Comparison of ENCODE assay signal across 11 cellular contexts in the genomic region with DNA sequence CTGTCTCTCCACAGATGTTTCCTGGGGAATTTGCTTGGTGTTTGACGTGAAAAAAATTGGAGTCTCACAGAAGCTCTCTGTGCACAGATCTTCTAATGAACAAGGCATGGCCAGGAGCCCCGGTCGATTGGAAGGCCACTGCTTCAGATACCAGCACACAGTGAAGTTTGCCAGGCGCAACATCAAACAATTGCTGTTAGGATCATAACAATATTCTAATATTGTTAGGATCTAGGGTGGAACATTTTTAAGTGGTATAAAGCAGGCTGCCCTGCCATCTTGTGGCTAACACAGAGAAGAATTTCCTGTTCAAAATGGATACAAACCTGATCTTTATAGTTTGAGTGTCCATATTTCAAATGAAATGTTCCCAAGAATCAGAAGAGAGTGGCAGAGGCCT.
A peak's percentile ranks its signal among the peaks of the same experiment; 100 is the strongest.
DNase-seq lines count a peak whose midpoint lies in the region; ATAC-seq, FAIRE-seq and TF ChIP-seq lines count a peak whose summit lies in the region.
"Had no signal": no experiment of that assay in that cellular context is flagged by ENCODE, and none has a peak within 500 bp of the region (broad histone marks: within the 10 kb centered on the region; RNA-seq: fewer than 3 reads in every experiment).

No MANE protein-coding gene starts in this region.

- no peaks in the 10 kb centered on the region for H3K36me3 ChIP-seq in ACC112 (ENCODE audit: insufficient read depth, low read length)
- H3K36me3 ChIP-seq in adrenal gland (replicated peaks in 1 of 2) = no peaks in the 10 kb centered on the region
- no peaks in the 10 kb centered on the region for H3K36me3 ChIP-seq in HepG2 (replicated peaks in 1 of 2; ENCODE audit: control insufficient read depth in 1 of 2, insufficient read depth in 2 of 2, low read length in 2 of 2)
- H3K36me3 ChIP-seq: tibial artery had no signal

- H3K36me3 Mint-ChIP-seq in CD14-positive monocyte = no peaks in the 10 kb centered on the region

- H3K27ac Mint-ChIP-seq in CD14-positive monocyte = no peak overlapping the region

- H3K79me2 ChIP-seq in ACC112 (ENCODE audit: control insufficient read depth, insufficient read depth, low read length, unreplicated experiment) = no peaks in the 10 kb centered on the region
- H3K79me2 ChIP-seq in HepG2 (ENCODE audit: insufficient read depth, low read length) = no peaks in the 10 kb centered on the region

- no TSS peak for BruUV-seq in HepG2 (replicated peaks; lab: Mats Ljungman, UMichigan)

- H3K4me3 Mint-ChIP-seq in CD14-positive monocyte = no peak overlapping the region

- POLR2A ChIA-PET in HepG2 (lab: Yijun Ruan, JAX) = no interaction called here

- peaks cover 0 to 6% (median 2%) of the 10 kb centered on the region in 7 donors for H3K9me3 Mint-ChIP-seq in CD14-positive monocyte

- CTCF ChIA-PET in HepG2 (lab: Yijun Ruan, JAX; ENCODE audit: low intra/inter-chr PET ratio, low total read pairs) = no interaction called here

- FAIRE-seq in HepG2 (lab: Jason Lieb, UNC) (no peak), GM12892 (lab: Jason Lieb, UNC) (no peak)
- FAIRE-seq: K562 had no signal

- H4K20me1 ChIP-seq in HepG2 (ENCODE audit: insufficient read depth, low read length) = no peaks in the 10 kb centered on the region

- peak; percentile 12 for DNase-seq in HPDE6-E6E7 (ENCODE audit: extremely low spot score)
- no peak for DNase-seq in adrenal gland
- no peak for DNase-seq in HepG2 (ENCODE audit: low spot score)
- DNase-seq in GM12892 (ENCODE audit: insufficient read length) = no peak
- DNase-seq in iPS-NIHi11 (ENCODE audit: low spot score) = no peak
- DNase-seq in CD14-positive monocyte (ENCODE audit: low spot score) = no peak
- DNase-seq: activated CD4-positive, alpha-beta T cell treated with anti-CD3 and anti-CD28 coated beads for 4 hours; tibial artery had no signal

- H3K27me3 Mint-ChIP-seq in CD14-positive monocyte (ENCODE audit: low read depth in 3 of 3) = no peaks in the 10 kb centered on the region

- TF ChIP-seq POLR2A in adrenal gland (IDR thresholded peaks at IDR 0.05) (no peak), HepG2 (IDR thresholded peaks at IDR 0.05; ENCODE audit: insufficient read depth in 1 of 2, low read depth in 2 of 2, low read length in 2 of 2) (no peak), GM12892 (IDR thresholded peaks at IDR 0.05; ENCODE audit: low read depth, low read length) (no peak)

- intact Hi-C loops in adrenal gland (cut with DNase I) (no loop called here), HepG2 (cut with micrococcal nuclease; ENCODE audit: unreplicated experiment) (no loop called here), CD14-positive monocyte (cut with micrococcal nuclease) (no loop called here)

- in situ Hi-C loops in HepG2 (cut with HindIII; ENCODE audit: extremely low pct_ligation_motif_present, low pct_unique_long_range_greater_than_20kb) = no loop called here

- H3K4me1 ChIP-seq in ACC112 (ENCODE audit: control insufficient read depth, insufficient read depth, low read length, unreplicated experiment) = no peaks in the 10 kb centered on the region
- no peaks in the 10 kb centered on the region for H3K4me1 ChIP-seq in adrenal gland (replicated peaks in 1 of 2)
- H3K4me1 ChIP-seq in HepG2 (ENCODE audit: insufficient read depth, low read length) = no peaks in the 10 kb centered on the region
- H3K4me1 ChIP-seq: tibial artery had no signal

- TF ChIP-seq CTCF in adrenal gland (IDR thresholded peaks at IDR 0.05) (peak in 4 of 6 experiments; percentile 9 to 32 (median 15)), HepG2 (CRISPR knock-in tag; IDR thresholded peaks at IDR 0.05) (0 out of 2 replicates have a peak, but pooled peaks have one; percentile 20), CD14-positive monocyte (IDR thresholded peaks at IDR 0.05) (no peak)

- H3K9me3 ChIP-seq in adrenal gland (replicated peaks in 1 of 3) (no peaks in the 10 kb centered on the region), HepG2 (ENCODE audit: low read length) (peaks cover 34% of the 10 kb centered on the region)
- H3K9me3 ChIP-seq: tibial artery had no signal

- no peak for TF ChIP-seq RAD21 in HepG2 (CRISPR knock-in tag; IDR thresholded peaks at IDR 0.05)

- 54 to 63% (median 60%) methylated on average over 4 of the region's 4 CpGs for WGBS in adrenal gland, 4 donors
- 30% methylated on average over 4 of the region's 4 CpGs for whole genome bisulfite sequencing in HepG2 (ENCODE audit: low lambda C conversion rate)

- H3K4me2 ChIP-seq in HepG2 (ENCODE audit: low read depth, low read length) = no peak overlapping the region

- ATAC-seq in HepG2 (peak; percentile 48; the same call in 2 of the 3 replicates), GM21360 (IDR thresholded peaks at IDR 0.05; ENCODE audit: unreplicated experiment) (no peak)
- ATAC-seq: K562 had no signal

- H2AFZ ChIP-seq in ACC112 (ENCODE audit: low read length, unreplicated experiment) (peak overlapping the region; percentile 0), HepG2 (ENCODE audit: low read length) (no peak overlapping the region)

- H3K4me3 ChIP-seq in ACC112 (ENCODE audit: low read depth, low read length) (no peak overlapping the region), adrenal gland (no peak overlapping the region), HepG2 (replicated peaks in 1 of 3; ENCODE audit: insufficient read depth in 1 of 3, low read depth in 2 of 3, low read length in 3 of 3) (no peak overlapping the region)
- H3K4me3 ChIP-seq: K562, tibial artery had no signal

- no peak overlapping the region for H3K27ac ChIP-seq in ACC112 (ENCODE audit: low read depth, low read length)
- H3K27ac ChIP-seq in adrenal gland = no peak overlapping the region
- no peak overlapping the region for H3K27ac ChIP-seq in HepG2 (ENCODE audit: extremely low read length, insufficient read depth, low read length)
- H3K27ac ChIP-seq: tibial artery had no signal

- H3K4me1 Mint-ChIP-seq in CD14-positive monocyte = no peaks in the 10 kb centered on the region

- no peak overlapping the region for H3K9ac ChIP-seq in HepG2 (ENCODE audit: insufficient read depth, low read depth, low read length)

- no peaks in the 10 kb centered on the region for H3K27me3 ChIP-seq in ACC112 (ENCODE audit: insufficient read depth, low read length)
- H3K27me3 ChIP-seq in adrenal gland = no peaks in the 10 kb centered on the region
- H3K27me3 ChIP-seq in HepG2 (ENCODE audit: control insufficient read depth in 1 of 2, insufficient read depth in 2 of 2, low read length in 2 of 2) = no peaks in the 10 kb centered on the region
- H3K27me3 ChIP-seq: tibial artery had no signal

- TF ChIP-seq EP300 in HepG2 (IDR thresholded peaks at IDR 0.05; ENCODE audit: low read depth in 2 of 2, low read length in 2 of 2) = no peak
- TF ChIP-seq EP300 in HepG2 (CRISPR knock-in tag; IDR thresholded peaks at IDR 0.05; ENCODE audit: borderline replicate concordance) = no peak

TF ChIP-seq in HepG2, 621 proteins besides CTCF, POLR2A, EP300 and RAD21 (continues in another document):
- TF ChIP-seq TAF15 (IDR thresholded peaks at IDR 0.05; ENCODE audit: low read depth, low read length, poor library complexity, severe bottlenecking) = no peak
- TF ChIP-seq ZZZ3 (CRISPR knock-in tag; IDR thresholded peaks at IDR 0.05; ENCODE audit: borderline replicate concordance) = no peak
- TF ChIP-seq, protein P1, sequence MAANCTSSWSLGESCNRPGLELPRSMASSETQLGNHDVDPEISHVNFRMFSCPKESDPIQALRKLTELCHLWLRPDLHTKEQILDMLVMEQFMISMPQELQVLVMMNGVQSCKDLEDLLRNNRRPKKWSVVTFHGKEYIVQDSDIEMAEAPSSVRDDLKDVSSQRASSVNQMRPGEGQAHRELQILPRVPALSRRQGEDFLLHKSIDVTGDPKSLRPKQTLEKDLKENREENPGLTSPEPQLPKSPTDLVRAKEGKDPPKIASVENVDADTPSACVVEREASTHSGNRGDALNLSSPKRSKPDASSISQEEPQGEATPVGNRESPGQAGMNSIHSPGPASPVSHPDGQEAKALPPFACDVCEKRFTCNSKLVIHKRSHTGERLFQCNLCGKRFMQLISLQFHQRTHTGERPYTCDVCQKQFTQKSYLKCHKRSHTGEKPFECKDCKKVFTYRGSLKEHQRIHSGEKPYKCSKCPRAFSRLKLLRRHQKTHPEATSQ (CRISPR knock-in tag; IDR thresholded peaks at IDR 0.05; ENCODE audit: borderline replicate concordance) = no peak
- no peak for TF ChIP-seq ZNF709 (CRISPR knock-in tag; IDR thresholded peaks at IDR 0.05)
- TF ChIP-seq HNRNPH1 (optimal IDR thresholded peaks at IDR 0.05; ENCODE audit: low read depth, low read length) = no peak
- TF ChIP-seq ZNF83 (CRISPR knock-in tag; IDR thresholded peaks at IDR 0.05; ENCODE audit: borderline replicate concordance) = no peak
- TF ChIP-seq, protein P2, sequence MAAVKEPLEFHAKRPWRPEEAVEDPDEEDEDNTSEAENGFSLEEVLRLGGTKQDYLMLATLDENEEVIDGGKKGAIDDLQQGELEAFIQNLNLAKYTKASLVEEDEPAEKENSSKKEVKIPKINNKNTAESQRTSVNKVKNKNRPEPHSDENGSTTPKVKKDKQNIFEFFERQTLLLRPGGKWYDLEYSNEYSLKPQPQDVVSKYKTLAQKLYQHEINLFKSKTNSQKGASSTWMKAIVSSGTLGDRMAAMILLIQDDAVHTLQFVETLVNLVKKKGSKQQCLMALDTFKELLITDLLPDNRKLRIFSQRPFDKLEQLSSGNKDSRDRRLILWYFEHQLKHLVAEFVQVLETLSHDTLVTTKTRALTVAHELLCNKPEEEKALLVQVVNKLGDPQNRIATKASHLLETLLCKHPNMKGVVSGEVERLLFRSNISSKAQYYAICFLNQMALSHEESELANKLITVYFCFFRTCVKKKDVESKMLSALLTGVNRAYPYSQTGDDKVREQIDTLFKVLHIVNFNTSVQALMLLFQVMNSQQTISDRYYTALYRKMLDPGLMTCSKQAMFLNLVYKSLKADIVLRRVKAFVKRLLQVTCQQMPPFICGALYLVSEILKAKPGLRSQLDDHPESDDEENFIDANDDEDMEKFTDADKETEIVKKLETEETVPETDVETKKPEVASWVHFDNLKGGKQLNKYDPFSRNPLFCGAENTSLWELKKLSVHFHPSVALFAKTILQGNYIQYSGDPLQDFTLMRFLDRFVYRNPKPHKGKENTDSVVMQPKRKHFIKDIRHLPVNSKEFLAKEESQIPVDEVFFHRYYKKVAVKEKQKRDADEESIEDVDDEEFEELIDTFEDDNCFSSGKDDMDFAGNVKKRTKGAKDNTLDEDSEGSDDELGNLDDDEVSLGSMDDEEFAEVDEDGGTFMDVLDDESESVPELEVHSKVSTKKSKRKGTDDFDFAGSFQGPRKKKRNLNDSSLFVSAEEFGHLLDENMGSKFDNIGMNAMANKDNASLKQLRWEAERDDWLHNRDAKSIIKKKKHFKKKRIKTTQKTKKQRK (IDR thresholded peaks at IDR 0.05; ENCODE audit: low read length) = no peak
- TF ChIP-seq, protein P3, sequence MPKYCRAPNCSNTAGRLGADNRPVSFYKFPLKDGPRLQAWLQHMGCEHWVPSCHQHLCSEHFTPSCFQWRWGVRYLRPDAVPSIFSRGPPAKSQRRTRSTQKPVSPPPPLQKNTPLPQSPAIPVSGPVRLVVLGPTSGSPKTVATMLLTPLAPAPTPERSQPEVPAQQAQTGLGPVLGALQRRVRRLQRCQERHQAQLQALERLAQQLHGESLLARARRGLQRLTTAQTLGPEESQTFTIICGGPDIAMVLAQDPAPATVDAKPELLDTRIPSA (CRISPR knock-in tag; IDR thresholded peaks at IDR 0.05; ENCODE audit: borderline replicate concordance) = no peak
- TF ChIP-seq ZBTB8A (CRISPR knock-in tag; IDR thresholded peaks at IDR 0.05; ENCODE audit: borderline replicate concordance, low read depth) = no peak
- TF ChIP-seq ZBTB7A (CRISPR knock-in tag; IDR thresholded peaks at IDR 0.05) = no peak
